1 cellular context compared by ENCODE assay signal in genomic region chr17:82218349-82219075, GRCh38.
TF ChIP-seq lines count a peak whose summit lies in the region.

No MANE protein-coding gene starts in this region.

TF ChIP-seq in K562, 482 proteins besides CTCF, POLR2A, EP300 and RAD21:
- TF ChIP-seq NKRF (IDR thresholded peaks at IDR 0.05; ENCODE audit: borderline replicate concordance), result no peak
- no peak for TF ChIP-seq ILF3 (IDR thresholded peaks at IDR 0.05; ENCODE audit: borderline replicate concordance)
- no peak for TF ChIP-seq PATZ1 (CRISPR knock-in tag; IDR thresholded peaks at IDR 0.05; ENCODE audit: borderline replicate concordance)
- TF ChIP-seq SAP30 (IDR thresholded peaks at IDR 0.05; ENCODE audit: borderline replicate concordance, insufficient read depth, low read depth, low read length, poor library complexity, severe bottlenecking), result no peak
- no peak for TF ChIP-seq TRIM28 (IDR thresholded peaks at IDR 0.05)
- TF ChIP-seq MYC (IDR thresholded peaks at IDR 0.05; ENCODE audit: low read depth, low read length), result no peak
- TF ChIP-seq MYC (CRISPR knock-in tag; IDR thresholded peaks at IDR 0.05; ENCODE audit: borderline replicate concordance, low read depth), result no peak
- TF ChIP-seq RREB1 (CRISPR knock-in tag; IDR thresholded peaks at IDR 0.05), result 0 out of 2 replicates have a peak, but pooled peaks have one; percentile 34
- TF ChIP-seq ZNF785 (CRISPR knock-in tag; IDR thresholded peaks at IDR 0.05), result no peak
- no peak for TF ChIP-seq MYBL2 (IDR thresholded peaks at IDR 0.05; ENCODE audit: low read depth)
- no peak for TF ChIP-seq MYBL2 (CRISPR knock-in tag; IDR thresholded peaks at IDR 0.05; ENCODE audit: borderline replicate concordance)
- TF ChIP-seq JUNB (CRISPR knock-in tag; conservative IDR thresholded peaks at IDR 0.05), result no peak
- no peak for TF ChIP-seq PTTG1 (tag; IDR thresholded peaks at IDR 0.05; ENCODE audit: low read depth)
- TF ChIP-seq TCF3 (CRISPR knock-in tag; IDR thresholded peaks at IDR 0.05), result no peak
- TF ChIP-seq ZNF740 (CRISPR knock-in tag; IDR thresholded peaks at IDR 0.05), result 0 out of 2 replicates have a peak, but pooled peaks have one; percentile 56
- no peak for TF ChIP-seq ZNF740 (tag; IDR thresholded peaks at IDR 0.05)
- TF ChIP-seq FOXK2 (conservative IDR thresholded peaks at IDR 0.05 in 1 of 2, IDR thresholded peaks at IDR 0.05 in 1 of 2; ENCODE audit: low read depth in 2 of 2), result no peak
- TF ChIP-seq ZC3H4 (CRISPR knock-in tag; IDR thresholded peaks at IDR 0.05; ENCODE audit: borderline replicate concordance), result 0 out of 2 replicates have a peak, but pooled peaks have one; percentile 21
- no peak for TF ChIP-seq ZNF75A (CRISPR knock-in tag; IDR thresholded peaks at IDR 0.05)
- no peak for TF ChIP-seq ZNF197 (CRISPR knock-in tag; IDR thresholded peaks at IDR 0.05; ENCODE audit: low read depth)
